In the genomic region with DNA sequence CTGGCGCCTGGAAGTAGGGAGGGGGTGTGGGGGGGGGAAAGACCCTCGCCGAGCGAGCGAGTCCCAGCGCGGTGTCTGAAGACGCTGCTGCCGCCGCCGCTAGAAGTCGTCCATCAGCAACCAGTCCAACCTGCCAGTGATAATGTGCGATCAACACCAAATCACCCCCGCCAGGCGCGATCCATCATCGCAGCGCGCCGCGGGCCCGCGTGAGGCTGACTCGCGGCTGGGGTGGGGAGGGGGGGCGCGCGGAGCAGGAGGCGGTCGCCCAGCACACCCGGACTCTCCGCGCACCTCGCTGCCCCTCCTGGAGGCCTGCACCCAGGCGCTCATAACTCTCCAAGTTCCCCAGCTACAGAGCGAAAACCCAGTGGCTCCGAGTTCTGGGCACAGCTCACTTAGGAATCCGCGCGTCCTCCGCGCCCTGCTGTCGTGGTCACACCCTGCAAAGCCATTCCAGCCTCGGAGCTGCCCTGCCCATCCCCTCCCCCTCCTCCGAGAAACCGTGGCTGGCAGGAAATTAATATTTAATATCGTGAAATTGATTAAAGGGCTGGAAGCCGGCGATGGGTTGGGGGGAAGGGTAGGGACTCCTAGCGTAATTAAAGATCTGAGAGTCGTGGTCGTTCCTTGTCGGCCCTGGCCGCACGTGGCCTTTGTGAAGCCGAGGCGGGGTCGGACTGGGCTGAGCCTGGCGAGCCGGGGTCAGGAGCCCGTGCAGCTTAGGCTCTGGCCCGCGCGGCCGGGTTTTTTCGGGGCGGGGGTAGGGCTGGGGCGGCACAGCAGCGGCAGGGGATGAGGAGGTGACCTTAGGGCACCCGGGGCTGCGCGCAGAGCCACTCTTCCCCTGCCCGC, we compare ENCODE assay signal across 8 cellular contexts. TPM values are rescaled to one million over a fixed set of nuclear protein-coding genes. Genes with fewer than 3 reads are reported as not detected.
DNase-seq lines count a peak whose midpoint lies in the region; ATAC-seq and TF ChIP-seq lines count a peak whose summit lies in the region.

No MANE protein-coding gene starts in this region.

- no peaks in the 10 kb centered on the region for H3K36me3 ChIP-seq in colonic mucosa

- H3K4me1 ChIP-seq in colonic mucosa, result peaks cover 3% of the 10 kb centered on the region

- no peaks in the 10 kb centered on the region for H3K27me3 Mint-ChIP-seq in naive B cell

- in situ Hi-C loops in G401 (cut with HindIII; ENCODE audit: low sequenced_read_pairs), result no loop called here

- POLR2A ChIA-PET in AG04449 (lab: Yijun Ruan, JAX), result no interaction called here

- intact Hi-C loops in colonic mucosa (cut with DNase I), result no loop called here

- peak overlapping the region; percentile 47 to 90 (median 82) for H3K4me3 Mint-ChIP-seq in naive B cell

- H3K4me1 Mint-ChIP-seq in naive B cell, result peaks cover 10 to 26% (median 13%) of the 10 kb centered on the region in 3 donors

- H3K27ac Mint-ChIP-seq in naive B cell, result no peak overlapping the region

- H3K36me3 Mint-ChIP-seq in naive B cell, result peaks cover 0 to 3% of the 10 kb centered on the region in 2 donors

- TF ChIP-seq CTCF in AG04449 (IDR thresholded peaks at IDR 0.05; ENCODE audit: insufficient read depth, low read length, missing control alignments) (no peak), HFF-Myc (IDR thresholded peaks at IDR 0.05; ENCODE audit: low read depth, low read length, missing control alignments) (no peak), colonic mucosa (IDR thresholded peaks at IDR 0.05) (no peak)

- ATAC-seq in naive B cell (ENCODE audit: low read depth in 2 of 2), result no peak

- DNase-seq in AG04449 (ENCODE audit: low read depth, low spot score) (no peak), HFF-Myc (ENCODE audit: extremely low read depth, low read depth) (no peak), colonic mucosa (peak; percentile 30), naive B cell (no peak), UCSD-AML1 (lab: John Stamatoyannopoulos, UW; ENCODE audit: unreplicated experiment) (no peak), G401 (ENCODE audit: low spot score) (no peak), kidney tubule cell (ENCODE audit: low spot score) (no peak), NCI-H128 (lab: John Stamatoyannopoulos, UW; ENCODE audit: unreplicated experiment) (no peak)

- peaks cover 55% of the 10 kb centered on the region for H3K27me3 ChIP-seq in colonic mucosa

- H3K9me3 ChIP-seq in colonic mucosa, result no peaks in the 10 kb centered on the region

- H3K4me3 ChIP-seq in AG04449 (ENCODE audit: low read depth, low read length), result peak overlapping the region; percentile 27; the same call in 1 of the 2 replicates
- peak overlapping the region; percentile 32 for H3K4me3 ChIP-seq in HFF-Myc (replicated peaks; ENCODE audit: low read depth, low read length)
- peak overlapping the region; percentile 36 for H3K4me3 ChIP-seq in colonic mucosa

- no peak overlapping the region for H3K27ac ChIP-seq in colonic mucosa

- peak overlapping the region in 1 of 2 donors; percentile 40 for H3K9ac ChIP-seq in colonic mucosa (ENCODE audit: low read depth in 2 of 2, low read length in 2 of 2)

- CTCF ChIA-PET in AG04449 (lab: Yijun Ruan, JAX), result no interaction called here

- H3K9me3 Mint-ChIP-seq in naive B cell, result peaks cover 0 to 6% (median 0%) of the 10 kb centered on the region in 7 donors

RNA-seq across cellular contexts. Expression of gene BCOR, which starts 58.1 kb away (rescaled TPM):
- total RNA-seq in colonic mucosa, result 10 to 100 TPM; 18.3 to 21.3 TPM
- polyA plus RNA-seq in naive B cell (ENCODE audit: low read depth in 6 of 6), result 10 to 100 TPM in 2 of 6 donors, 1 to 10 TPM in 4; 3.4 to 15.5 (median 7.8) TPM
- total RNA-seq in G401 (2014; rRNA removed; shearing (Covaris generic)), result 21.3 and 28.8 TPM in 2 replicates
